In genomic region chr18:58136865-58137264, GRCh38 we compare ENCODE assay signal across 21 cellular contexts.
A peak's percentile ranks its signal among the peaks of the same experiment; 100 is the strongest.
DNase-seq lines count a peak whose midpoint lies in the region; ATAC-seq, FAIRE-seq and TF ChIP-seq lines count a peak whose summit lies in the region.
"Had no signal": no experiment of that assay in that cellular context is flagged by ENCODE, and none has a peak within 500 bp of the region (broad histone marks: within the 10 kb centered on the region; RNA-seq: fewer than 3 reads in every experiment).

No MANE protein-coding gene starts in this region.

- TF ChIP-seq EP300 in HepG2 (IDR thresholded peaks at IDR 0.05; ENCODE audit: low read depth in 2 of 2, low read length in 2 of 2) (no peak), HepG2 (CRISPR knock-in tag; IDR thresholded peaks at IDR 0.05; ENCODE audit: borderline replicate concordance) (no peak)

- TF ChIP-seq CTCF in HEK293 (tag by site-specific recombination; IDR thresholded peaks at IDR 0.05) = no peak
- TF ChIP-seq CTCF in endothelial cell of umbilical vein (IDR thresholded peaks at IDR 0.05; ENCODE audit: extremely low read depth in 1 of 2, insufficient read depth in 1 of 2, low read depth in 1 of 2, low read length in 2 of 2) = no peak
- TF ChIP-seq CTCF in HepG2 (CRISPR knock-in tag; IDR thresholded peaks at IDR 0.05) = no peak
- TF ChIP-seq CTCF in endothelial cell (IDR thresholded peaks at IDR 0.05; ENCODE audit: unreplicated experiment) = no peak

- intact Hi-C loops in endothelial cell of umbilical vein (cut with micrococcal nuclease) = loop anchor here (1.0 to 10.0 kb wide), 6 partner anchors 40 to 628 kb away; no protein-coding TSS in a partner anchor
- intact Hi-C loops in HepG2 (cut with micrococcal nuclease; ENCODE audit: unreplicated experiment) = loop anchor here (5.0 kb wide), 2 partner anchors 95 to 255 kb away; partner anchors contain the start of gene NEDD4L

- no peak overlapping the region for H2AFZ ChIP-seq in endothelial cell of umbilical vein (ENCODE audit: low read depth, low read length)
- no peak overlapping the region for H2AFZ ChIP-seq in HepG2 (ENCODE audit: low read length)

- DNase-seq in endothelial cell of umbilical vein (ENCODE audit: low read depth, low spot score) = no peak
- no peak for DNase-seq in HepG2 (ENCODE audit: low spot score)
- DNase-seq in HPDE6-E6E7 (ENCODE audit: extremely low spot score) = no peak
- DNase-seq in SIG-M5 (lab: John Stamatoyannopoulos, UW) = no peak
- DNase-seq in endothelial cell (ENCODE audit: low spot score) = no peak
- DNase-seq: DND-41, HFFc6, NCI-H1105, NCI-H146, NCI-H2029, NCI-H2227 treated with DMSO at 0.1 percent for 48 hours, NCI-H510A, NCI-H748 treated with DMSO at 0.1 percent for 48 hours had no signal

- H3K4me3 ChIP-seq in HEK293 (ENCODE audit: low read depth, low read length) (no peak overlapping the region), endothelial cell of umbilical vein (replicated peaks in 1 of 3; ENCODE audit: insufficient read depth in 1 of 3, low read depth in 1 of 3, low read length in 3 of 3) (no peak overlapping the region), HepG2 (replicated peaks in 1 of 3; ENCODE audit: insufficient read depth in 1 of 3, low read depth in 2 of 3, low read length in 3 of 3) (no peak overlapping the region), subcutaneous abdominal adipose tissue (ENCODE audit: low read depth in 1 of 5, low read length in 5 of 5) (no peak overlapping the region)

- H4K20me1 ChIP-seq in endothelial cell of umbilical vein (replicated peaks; ENCODE audit: control insufficient read depth, extremely low read depth, insufficient read depth, low read length) (no peaks in the 10 kb centered on the region), HepG2 (ENCODE audit: insufficient read depth, low read length) (no peaks in the 10 kb centered on the region)

- TF ChIP-seq RAD21 in HepG2 (CRISPR knock-in tag; IDR thresholded peaks at IDR 0.05) = no peak

- peaks cover 1% of the 10 kb centered on the region for H3K27me3 Mint-ChIP-seq in endothelial cell (ENCODE audit: unreplicated experiment)

- H3K27ac Mint-ChIP-seq in endothelial cell (ENCODE audit: unreplicated experiment) = no peak overlapping the region
- H3K27ac Mint-ChIP-seq: B cell, HFFc6 had no signal

- ATAC-seq in HepG2 = no peak
- ATAC-seq: SK-N-SH treated with all-trans-retinoic acid at 6 μM for 48 hours had no signal

- BruUV-seq in endothelial cell of umbilical vein (replicated peaks; lab: Mats Ljungman, UMichigan) = no TSS peak
- no TSS peak for BruUV-seq in HepG2 (replicated peaks; lab: Mats Ljungman, UMichigan)

- WGBS in HepG2 (ENCODE audit: low lambda C conversion rate) = 69% methylated on average over 3 of the region's 3 CpGs

- no peaks in the 10 kb centered on the region for H3K27me3 ChIP-seq in endothelial cell of umbilical vein (ENCODE audit: control insufficient read depth in 2 of 2, insufficient read depth in 2 of 2, low read length in 2 of 2)
- H3K27me3 ChIP-seq in HepG2 (ENCODE audit: control insufficient read depth in 1 of 2, insufficient read depth in 2 of 2, low read length in 2 of 2) = no peaks in the 10 kb centered on the region
- no peaks in the 10 kb centered on the region for H3K27me3 ChIP-seq in subcutaneous abdominal adipose tissue (ENCODE audit: control insufficient read depth in 5 of 5, insufficient read depth in 4 of 5, low read length in 5 of 5)

- H3K9me1 ChIP-seq in endothelial cell of umbilical vein (replicated peaks; ENCODE audit: control insufficient read depth, extremely low read depth, insufficient read depth, low read length) = no peaks in the 10 kb centered on the region

- POLR2A ChIA-PET in HEK293 (lab: Yijun Ruan, JAX) (interaction anchor here (1.5 kb wide), 1 partner anchor 92 kb away, joined by 4 read pairs; no protein-coding TSS in a partner anchor), endothelial cell of umbilical vein (lab: Charles Lee) (interaction anchor here (0.6 kb wide), 1 partner anchor 520 kb away, joined by 6 read pairs; no protein-coding TSS in a partner anchor), HepG2 (lab: Yijun Ruan, JAX) (no interaction called here)

- in situ Hi-C loops in HepG2 (cut with HindIII; ENCODE audit: extremely low pct_ligation_motif_present, low pct_unique_long_range_greater_than_20kb) = no loop called here

- H3K4me2 ChIP-seq in endothelial cell of umbilical vein (ENCODE audit: insufficient read depth, low read length) (no peak overlapping the region), HepG2 (ENCODE audit: low read depth, low read length) (no peak overlapping the region)

- CTCF ChIA-PET in HEK293 (lab: Yijun Ruan, JAX) (interaction anchor here (0.6 to 5.8 kb wide), 19 partner anchors 9 to 486 kb away, joined by 3 to 68 read pairs (median 13); partner anchors contain the start of gene NEDD4L), endothelial cell of umbilical vein (lab: Charles Lee) (interaction anchor here (1.0 to 3.4 kb wide), 9 partner anchors 11 to 360 kb away, joined by 3 to 28 read pairs (median 4); partner anchors contain the start of gene NEDD4L), HepG2 (lab: Yijun Ruan, JAX; ENCODE audit: low intra/inter-chr PET ratio, low total read pairs) (no interaction called here)

- dilution Hi-C loops in endothelial cell of umbilical vein (cut with MboI; ENCODE audit: extremely low pct_ligation_motif_present, low sequenced_read_pairs) = no loop called here

- peaks cover 11% of the 10 kb centered on the region for H3K4me1 ChIP-seq in HEK293 (ENCODE audit: control insufficient read depth, insufficient read depth, low read length)
- H3K4me1 ChIP-seq in endothelial cell of umbilical vein (ENCODE audit: control insufficient read depth, extremely low read depth, insufficient read depth, low read length) = peaks cover 2% of the 10 kb centered on the region
- H3K4me1 ChIP-seq in HepG2 (ENCODE audit: insufficient read depth, low read length) = peaks cover 72% of the 10 kb centered on the region
- H3K4me1 ChIP-seq in subcutaneous abdominal adipose tissue (ENCODE audit: control insufficient read depth in 5 of 5, insufficient read depth in 5 of 5, low read length in 5 of 5) = peaks cover 2 to 46% (median 34%) of the 10 kb centered on the region in 5 donors

- H3K4me1 Mint-ChIP-seq in endothelial cell (ENCODE audit: unreplicated experiment) = peaks cover 11% of the 10 kb centered on the region

- peak; percentile 8 for FAIRE-seq in endothelial cell of umbilical vein (lab: Jason Lieb, UNC)
- no peak for FAIRE-seq in HepG2 (lab: Jason Lieb, UNC)
- FAIRE-seq: A204.1, GM12891, GM19239 had no signal

- H3K27ac ChIP-seq in HEK293 (ENCODE audit: extremely low read depth, low read depth, low read length) = no peak overlapping the region
- H3K27ac ChIP-seq in endothelial cell of umbilical vein (ENCODE audit: insufficient read depth, low read depth, low read length) = no peak overlapping the region
- no peak overlapping the region for H3K27ac ChIP-seq in HepG2 (ENCODE audit: extremely low read length, insufficient read depth, low read length)
- peak overlapping the region; percentile 76 for H3K27ac ChIP-seq in subcutaneous abdominal adipose tissue (ENCODE audit: low read depth, low read length)
- H3K27ac ChIP-seq: RWPE1 had no signal

- no peaks in the 10 kb centered on the region for H3K79me2 ChIP-seq in endothelial cell of umbilical vein (ENCODE audit: control insufficient read depth, insufficient read depth, low read length)
- H3K79me2 ChIP-seq in HepG2 (ENCODE audit: insufficient read depth, low read length) = peaks cover 51% of the 10 kb centered on the region

- no peaks in the 10 kb centered on the region for H3K9me3 Mint-ChIP-seq in endothelial cell (ENCODE audit: unreplicated experiment)
- H3K9me3 Mint-ChIP-seq: HFFc6 had no signal

- H3K36me3 Mint-ChIP-seq in endothelial cell (ENCODE audit: low read depth, unreplicated experiment) = no peaks in the 10 kb centered on the region

- no peaks in the 10 kb centered on the region for H3K9me3 ChIP-seq in HEK293 (ENCODE audit: control insufficient read depth, insufficient read depth, low read depth, low read length)
- no peaks in the 10 kb centered on the region for H3K9me3 ChIP-seq in endothelial cell of umbilical vein (replicated peaks; ENCODE audit: control insufficient read depth, insufficient read depth, low read length)
- no peaks in the 10 kb centered on the region for H3K9me3 ChIP-seq in HepG2 (ENCODE audit: low read length)
- H3K9me3 ChIP-seq in subcutaneous abdominal adipose tissue (ENCODE audit: control insufficient read depth in 5 of 5, low read length in 5 of 5) = no peaks in the 10 kb centered on the region

- H3K9ac ChIP-seq in endothelial cell of umbilical vein (replicated peaks; ENCODE audit: extremely low read depth, insufficient read depth, low read length) (no peak overlapping the region), HepG2 (ENCODE audit: insufficient read depth, low read depth, low read length) (no peak overlapping the region), subcutaneous abdominal adipose tissue (ENCODE audit: low read length in 5 of 5) (no peak overlapping the region)

- TF ChIP-seq POLR2A in endothelial cell of umbilical vein (IDR thresholded peaks at IDR 0.05; ENCODE audit: low read depth, low read length) = no peak
- TF ChIP-seq POLR2A in HepG2 (IDR thresholded peaks at IDR 0.05; ENCODE audit: insufficient read depth in 1 of 2, low read depth in 2 of 2, low read length in 2 of 2) = no peak

- H3K36me3 ChIP-seq in HEK293 (ENCODE audit: control insufficient read depth in 2 of 2, insufficient read depth in 1 of 2, low read length in 2 of 2) (no peaks in the 10 kb centered on the region), endothelial cell of umbilical vein (ENCODE audit: control insufficient read depth in 2 of 2, extremely low read depth in 1 of 2, insufficient read depth in 2 of 2, low read length in 2 of 2) (no peaks in the 10 kb centered on the region), HepG2 (replicated peaks in 1 of 2; ENCODE audit: control insufficient read depth in 1 of 2, insufficient read depth in 2 of 2, low read length in 2 of 2) (no peaks in the 10 kb centered on the region), subcutaneous abdominal adipose tissue (ENCODE audit: control insufficient read depth in 5 of 5, insufficient read depth in 5 of 5, low read length in 5 of 5) (no peaks in the 10 kb centered on the region)

- H3K4me3 Mint-ChIP-seq in endothelial cell (ENCODE audit: unreplicated experiment) = no peak overlapping the region
- H3K4me3 Mint-ChIP-seq: B cell, HFFc6 had no signal

TF ChIP-seq in endothelial cell of umbilical vein, 7 proteins besides CTCF, POLR2A, EP300 and RAD21 (continues in another document):
- TF ChIP-seq MYC (IDR thresholded peaks at IDR 0.05; ENCODE audit: low read depth, low read length) (no peak), JUN (IDR thresholded peaks at IDR 0.05; ENCODE audit: borderline replicate concordance, insufficient read depth, insufficient read length, low read depth) (no peak), FOS (IDR thresholded peaks at IDR 0.05; ENCODE audit: borderline replicate concordance, insufficient read depth, low read length) (no peak)

TF ChIP-seq in HepG2, 621 proteins besides CTCF, POLR2A, EP300 and RAD21 (continues in another document):
- 0 out of 2 replicates have a peak, but pooled peaks have one; percentile 6 for TF ChIP-seq CEBPB (IDR thresholded peaks at IDR 0.05; ENCODE audit: borderline replicate concordance, low read depth, low read length)
